1 cellular context compared by ENCODE assay signal in the genomic region with DNA sequence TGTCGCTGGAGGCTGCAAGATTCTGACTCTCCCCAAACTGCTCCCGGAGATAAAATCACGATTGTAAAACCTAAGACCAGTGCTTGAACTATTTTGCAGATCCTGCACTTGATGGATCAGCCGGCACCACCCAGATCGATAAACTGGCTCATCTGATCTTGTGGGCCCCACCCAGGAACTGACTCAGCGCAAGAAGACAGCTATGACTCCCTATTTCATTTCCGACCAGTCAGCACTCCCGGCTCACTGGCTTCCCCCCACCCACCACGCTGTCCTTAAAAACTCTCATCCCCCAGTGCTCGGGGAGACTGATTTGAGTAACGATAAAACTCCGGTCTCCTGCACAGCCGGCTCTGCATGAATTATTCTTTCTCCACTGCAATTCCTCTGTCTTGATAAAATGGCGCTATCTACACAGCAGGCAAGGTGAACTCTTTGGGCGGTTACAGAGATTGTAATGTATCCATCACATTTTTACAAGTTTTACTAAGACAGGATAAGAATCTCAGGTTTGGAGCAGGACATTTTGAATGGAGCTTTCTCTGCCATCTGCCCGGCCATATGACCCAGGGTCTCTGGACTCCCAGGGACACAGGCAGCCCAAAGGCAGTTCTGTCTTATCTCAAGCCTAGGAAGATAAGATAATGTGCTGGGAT.
TF ChIP-seq lines count a peak whose summit lies in the region.

No MANE protein-coding gene starts in this region.

TF ChIP-seq in K562, 482 proteins besides CTCF, POLR2A, EP300 and RAD21 (continued from another document and continues in another):
- TF ChIP-seq BHLHE40 (IDR thresholded peaks at IDR 0.05; ENCODE audit: low read length): 0 out of 2 replicates have a peak, but pooled peaks have one; percentile 12
- TF ChIP-seq ZBTB8A (IDR thresholded peaks at IDR 0.05; ENCODE audit: partially characterized antibody): no peak
- no peak for TF ChIP-seq CHD1 (IDR thresholded peaks at IDR 0.05; ENCODE audit: low read length)
- TF ChIP-seq, protein P1, sequence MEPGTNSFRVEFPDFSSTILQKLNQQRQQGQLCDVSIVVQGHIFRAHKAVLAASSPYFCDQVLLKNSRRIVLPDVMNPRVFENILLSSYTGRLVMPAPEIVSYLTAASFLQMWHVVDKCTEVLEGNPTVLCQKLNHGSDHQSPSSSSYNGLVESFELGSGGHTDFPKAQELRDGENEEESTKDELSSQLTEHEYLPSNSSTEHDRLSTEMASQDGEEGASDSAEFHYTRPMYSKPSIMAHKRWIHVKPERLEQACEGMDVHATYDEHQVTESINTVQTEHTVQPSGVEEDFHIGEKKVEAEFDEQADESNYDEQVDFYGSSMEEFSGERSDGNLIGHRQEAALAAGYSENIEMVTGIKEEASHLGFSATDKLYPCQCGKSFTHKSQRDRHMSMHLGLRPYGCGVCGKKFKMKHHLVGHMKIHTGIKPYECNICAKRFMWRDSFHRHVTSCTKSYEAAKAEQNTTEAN (CRISPR knock-in tag; IDR thresholded peaks at IDR 0.05): no peak
- TF ChIP-seq BMI1 (IDR thresholded peaks at IDR 0.05; ENCODE audit: low read length): no peak
- TF ChIP-seq NFIX (CRISPR knock-in tag; IDR thresholded peaks at IDR 0.05; ENCODE audit: low read depth): no peak
- TF ChIP-seq CREM (IDR thresholded peaks at IDR 0.05; ENCODE audit: low read depth): peak; percentile 59
- TF ChIP-seq TFAM (CRISPR knock-in tag; conservative IDR thresholded peaks at IDR 0.05): no peak
- no peak for TF ChIP-seq ZKSCAN8 (CRISPR knock-in tag; IDR thresholded peaks at IDR 0.05)
- no peak for TF ChIP-seq PRMT5 (CRISPR knock-in tag; IDR thresholded peaks at IDR 0.05)
- no peak for TF ChIP-seq NCOA6 (IDR thresholded peaks at IDR 0.05)
- TF ChIP-seq, protein P2, sequence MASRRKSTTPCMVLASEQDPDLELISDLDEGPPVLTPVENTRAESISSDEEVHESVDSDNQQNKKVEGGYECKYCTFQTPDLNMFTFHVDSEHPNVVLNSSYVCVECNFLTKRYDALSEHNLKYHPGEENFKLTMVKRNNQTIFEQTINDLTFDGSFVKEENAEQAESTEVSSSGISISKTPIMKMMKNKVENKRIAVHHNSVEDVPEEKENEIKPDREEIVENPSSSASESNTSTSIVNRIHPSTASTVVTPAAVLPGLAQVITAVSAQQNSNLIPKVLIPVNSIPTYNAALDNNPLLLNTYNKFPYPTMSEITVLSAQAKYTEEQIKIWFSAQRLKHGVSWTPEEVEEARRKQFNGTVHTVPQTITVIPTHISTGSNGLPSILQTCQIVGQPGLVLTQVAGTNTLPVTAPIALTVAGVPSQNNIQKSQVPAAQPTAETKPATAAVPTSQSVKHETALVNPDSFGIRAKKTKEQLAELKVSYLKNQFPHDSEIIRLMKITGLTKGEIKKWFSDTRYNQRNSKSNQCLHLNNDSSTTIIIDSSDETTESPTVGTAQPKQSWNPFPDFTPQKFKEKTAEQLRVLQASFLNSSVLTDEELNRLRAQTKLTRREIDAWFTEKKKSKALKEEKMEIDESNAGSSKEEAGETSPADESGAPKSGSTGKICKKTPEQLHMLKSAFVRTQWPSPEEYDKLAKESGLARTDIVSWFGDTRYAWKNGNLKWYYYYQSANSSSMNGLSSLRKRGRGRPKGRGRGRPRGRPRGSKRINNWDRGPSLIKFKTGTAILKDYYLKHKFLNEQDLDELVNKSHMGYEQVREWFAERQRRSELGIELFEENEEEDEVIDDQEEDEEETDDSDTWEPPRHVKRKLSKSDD (conservative IDR thresholded peaks at IDR 0.05; ENCODE audit: low read length): no peak
- no peak for TF ChIP-seq XRCC4 (IDR thresholded peaks at IDR 0.05; ENCODE audit: extremely low read depth, insufficient read depth, insufficient read length)
- no peak for TF ChIP-seq HSF4 (CRISPR knock-in tag; IDR thresholded peaks at IDR 0.05; ENCODE audit: borderline replicate concordance)
- peak; percentile 85; the same call in 1 of the 2 replicates for TF ChIP-seq NCOA1 (IDR thresholded peaks at IDR 0.05; ENCODE audit: low read depth)
- peak; percentile 86 for TF ChIP-seq GATAD2B (IDR thresholded peaks at IDR 0.05; ENCODE audit: borderline replicate concordance)
- no peak for TF ChIP-seq HNRNPL (IDR thresholded peaks at IDR 0.05; ENCODE audit: low read depth, low read length)
- no peak for TF ChIP-seq ZNF644 (tag; IDR thresholded peaks at IDR 0.05; ENCODE audit: low read depth)
- TF ChIP-seq ZFPM2 (CRISPR knock-in tag; IDR thresholded peaks at IDR 0.05): no peak
- no peak for TF ChIP-seq TAF7 (tag; IDR thresholded peaks at IDR 0.05)
- TF ChIP-seq ATF1 (CRISPR knock-in tag; IDR thresholded peaks at IDR 0.05): no peak
- TF ChIP-seq ATF1 (tag; IDR thresholded peaks at IDR 0.05): peak; percentile 72
- no peak for TF ChIP-seq RBM15 (IDR thresholded peaks at IDR 0.05; ENCODE audit: insufficient read depth, low read length)
- peak; percentile 81 for TF ChIP-seq POLR2H (tag; IDR thresholded peaks at IDR 0.05; ENCODE audit: low read depth)
- TF ChIP-seq NR1H2 (CRISPR knock-in tag; IDR thresholded peaks at IDR 0.05): no peak
- peak; percentile 9; the same call in 1 of the 2 replicates for TF ChIP-seq CXXC5 (CRISPR knock-in tag; IDR thresholded peaks at IDR 0.05)
- no peak for TF ChIP-seq NR2F6 (CRISPR knock-in tag; IDR thresholded peaks at IDR 0.05)
- peak; percentile 83 for TF ChIP-seq BCOR (IDR thresholded peaks at IDR 0.05)
- TF ChIP-seq SIX5 (IDR thresholded peaks at IDR 0.05; ENCODE audit: borderline replicate concordance in 1 of 2, insufficient read depth in 1 of 2, low read depth in 1 of 2, low read length in 2 of 2): no peak
- TF ChIP-seq, protein P3, sequence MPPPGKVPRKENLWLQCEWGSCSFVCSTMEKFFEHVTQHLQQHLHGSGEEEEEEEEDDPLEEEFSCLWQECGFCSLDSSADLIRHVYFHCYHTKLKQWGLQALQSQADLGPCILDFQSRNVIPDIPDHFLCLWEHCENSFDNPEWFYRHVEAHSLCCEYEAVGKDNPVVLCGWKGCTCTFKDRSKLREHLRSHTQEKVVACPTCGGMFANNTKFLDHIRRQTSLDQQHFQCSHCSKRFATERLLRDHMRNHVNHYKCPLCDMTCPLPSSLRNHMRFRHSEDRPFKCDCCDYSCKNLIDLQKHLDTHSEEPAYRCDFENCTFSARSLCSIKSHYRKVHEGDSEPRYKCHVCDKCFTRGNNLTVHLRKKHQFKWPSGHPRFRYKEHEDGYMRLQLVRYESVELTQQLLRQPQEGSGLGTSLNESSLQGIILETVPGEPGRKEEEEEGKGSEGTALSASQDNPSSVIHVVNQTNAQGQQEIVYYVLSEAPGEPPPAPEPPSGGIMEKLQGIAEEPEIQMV (tag; conservative IDR thresholded peaks at IDR 0.05; ENCODE audit: low read depth): no peak
- TF ChIP-seq, protein P4, sequence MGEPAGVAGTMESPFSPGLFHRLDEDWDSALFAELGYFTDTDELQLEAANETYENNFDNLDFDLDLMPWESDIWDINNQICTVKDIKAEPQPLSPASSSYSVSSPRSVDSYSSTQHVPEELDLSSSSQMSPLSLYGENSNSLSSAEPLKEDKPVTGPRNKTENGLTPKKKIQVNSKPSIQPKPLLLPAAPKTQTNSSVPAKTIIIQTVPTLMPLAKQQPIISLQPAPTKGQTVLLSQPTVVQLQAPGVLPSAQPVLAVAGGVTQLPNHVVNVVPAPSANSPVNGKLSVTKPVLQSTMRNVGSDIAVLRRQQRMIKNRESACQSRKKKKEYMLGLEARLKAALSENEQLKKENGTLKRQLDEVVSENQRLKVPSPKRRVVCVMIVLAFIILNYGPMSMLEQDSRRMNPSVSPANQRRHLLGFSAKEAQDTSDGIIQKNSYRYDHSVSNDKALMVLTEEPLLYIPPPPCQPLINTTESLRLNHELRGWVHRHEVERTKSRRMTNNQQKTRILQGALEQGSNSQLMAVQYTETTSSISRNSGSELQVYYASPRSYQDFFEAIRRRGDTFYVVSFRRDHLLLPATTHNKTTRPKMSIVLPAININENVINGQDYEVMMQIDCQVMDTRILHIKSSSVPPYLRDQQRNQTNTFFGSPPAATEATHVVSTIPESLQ (CRISPR knock-in tag; IDR thresholded peaks at IDR 0.05): no peak
- TF ChIP-seq, protein P5, sequence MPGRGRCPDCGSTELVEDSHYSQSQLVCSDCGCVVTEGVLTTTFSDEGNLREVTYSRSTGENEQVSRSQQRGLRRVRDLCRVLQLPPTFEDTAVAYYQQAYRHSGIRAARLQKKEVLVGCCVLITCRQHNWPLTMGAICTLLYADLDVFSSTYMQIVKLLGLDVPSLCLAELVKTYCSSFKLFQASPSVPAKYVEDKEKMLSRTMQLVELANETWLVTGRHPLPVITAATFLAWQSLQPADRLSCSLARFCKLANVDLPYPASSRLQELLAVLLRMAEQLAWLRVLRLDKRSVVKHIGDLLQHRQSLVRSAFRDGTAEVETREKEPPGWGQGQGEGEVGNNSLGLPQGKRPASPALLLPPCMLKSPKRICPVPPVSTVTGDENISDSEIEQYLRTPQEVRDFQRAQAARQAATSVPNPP (IDR thresholded peaks at IDR 0.05; ENCODE audit: borderline replicate concordance, insufficient read depth, insufficient read length): no peak
- TF ChIP-seq NFYB (IDR thresholded peaks at IDR 0.05; ENCODE audit: extremely low read depth, insufficient read length): no peak
- no peak for TF ChIP-seq SNRNP70 (optimal IDR thresholded peaks at IDR 0.05; ENCODE audit: low read depth, low read length)
- TF ChIP-seq, protein P6, sequence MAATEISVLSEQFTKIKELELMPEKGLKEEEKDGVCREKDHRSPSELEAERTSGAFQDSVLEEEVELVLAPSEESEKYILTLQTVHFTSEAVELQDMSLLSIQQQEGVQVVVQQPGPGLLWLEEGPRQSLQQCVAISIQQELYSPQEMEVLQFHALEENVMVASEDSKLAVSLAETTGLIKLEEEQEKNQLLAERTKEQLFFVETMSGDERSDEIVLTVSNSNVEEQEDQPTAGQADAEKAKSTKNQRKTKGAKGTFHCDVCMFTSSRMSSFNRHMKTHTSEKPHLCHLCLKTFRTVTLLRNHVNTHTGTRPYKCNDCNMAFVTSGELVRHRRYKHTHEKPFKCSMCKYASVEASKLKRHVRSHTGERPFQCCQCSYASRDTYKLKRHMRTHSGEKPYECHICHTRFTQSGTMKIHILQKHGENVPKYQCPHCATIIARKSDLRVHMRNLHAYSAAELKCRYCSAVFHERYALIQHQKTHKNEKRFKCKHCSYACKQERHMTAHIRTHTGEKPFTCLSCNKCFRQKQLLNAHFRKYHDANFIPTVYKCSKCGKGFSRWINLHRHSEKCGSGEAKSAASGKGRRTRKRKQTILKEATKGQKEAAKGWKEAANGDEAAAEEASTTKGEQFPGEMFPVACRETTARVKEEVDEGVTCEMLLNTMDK (IDR thresholded peaks at IDR 0.05; ENCODE audit: borderline replicate concordance, insufficient read depth, low read depth, low read length, poor library complexity, severe bottlenecking): no peak
- no peak for TF ChIP-seq CAMTA2 (CRISPR knock-in tag; conservative IDR thresholded peaks at IDR 0.05)
- TF ChIP-seq ZNF589 (CRISPR knock-in tag; IDR thresholded peaks at IDR 0.05; ENCODE audit: low read depth): no peak
- TF ChIP-seq HOXB6 (CRISPR knock-in tag; IDR thresholded peaks at IDR 0.05; ENCODE audit: borderline replicate concordance): no peak
- TF ChIP-seq IFI16 (CRISPR knock-in tag; IDR thresholded peaks at IDR 0.05): no peak
- no peak for TF ChIP-seq ZNF133 (CRISPR knock-in tag; IDR thresholded peaks at IDR 0.05)
- TF ChIP-seq EWSR1 (IDR thresholded peaks at IDR 0.05; ENCODE audit: borderline replicate concordance, low read depth, partially characterized antibody): no peak
- peak; percentile 62; the same call in 1 of the 2 replicates for TF ChIP-seq NFRKB (IDR thresholded peaks at IDR 0.05; ENCODE audit: low read depth)
- TF ChIP-seq, protein P7, sequence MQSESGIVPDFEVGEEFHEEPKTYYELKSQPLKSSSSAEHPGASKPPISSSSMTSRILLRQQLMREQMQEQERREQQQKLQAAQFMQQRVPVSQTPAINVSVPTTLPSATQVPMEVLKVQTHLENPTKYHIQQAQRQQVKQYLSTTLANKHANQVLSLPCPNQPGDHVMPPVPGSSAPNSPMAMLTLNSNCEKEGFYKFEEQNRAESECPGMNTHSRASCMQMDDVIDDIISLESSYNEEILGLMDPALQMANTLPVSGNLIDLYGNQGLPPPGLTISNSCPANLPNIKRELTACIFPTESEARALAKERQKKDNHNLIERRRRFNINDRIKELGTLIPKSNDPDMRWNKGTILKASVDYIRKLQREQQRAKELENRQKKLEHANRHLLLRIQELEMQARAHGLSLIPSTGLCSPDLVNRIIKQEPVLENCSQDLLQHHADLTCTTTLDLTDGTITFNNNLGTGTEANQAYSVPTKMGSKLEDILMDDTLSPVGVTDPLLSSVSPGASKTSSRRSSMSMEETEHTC (IDR thresholded peaks at IDR 0.05): no peak; the same call in 1 of the 2 replicates
- TF ChIP-seq TAF15 (IDR thresholded peaks at IDR 0.05; ENCODE audit: low read depth, low read length): no peak
- TF ChIP-seq GATA2 (CRISPR knock-in tag; IDR thresholded peaks at IDR 0.05): peak; percentile 85
- no peak for TF ChIP-seq NCOA4 (IDR thresholded peaks at IDR 0.05; ENCODE audit: partially characterized antibody)
- peak; percentile 86 for TF ChIP-seq MAFK (IDR thresholded peaks at IDR 0.05; ENCODE audit: low read length)
- no peak for TF ChIP-seq SMAD3 (CRISPR knock-in tag; conservative IDR thresholded peaks at IDR 0.05)
- TF ChIP-seq ELF2 (CRISPR knock-in tag; IDR thresholded peaks at IDR 0.05): no peak
- TF ChIP-seq, protein P8, sequence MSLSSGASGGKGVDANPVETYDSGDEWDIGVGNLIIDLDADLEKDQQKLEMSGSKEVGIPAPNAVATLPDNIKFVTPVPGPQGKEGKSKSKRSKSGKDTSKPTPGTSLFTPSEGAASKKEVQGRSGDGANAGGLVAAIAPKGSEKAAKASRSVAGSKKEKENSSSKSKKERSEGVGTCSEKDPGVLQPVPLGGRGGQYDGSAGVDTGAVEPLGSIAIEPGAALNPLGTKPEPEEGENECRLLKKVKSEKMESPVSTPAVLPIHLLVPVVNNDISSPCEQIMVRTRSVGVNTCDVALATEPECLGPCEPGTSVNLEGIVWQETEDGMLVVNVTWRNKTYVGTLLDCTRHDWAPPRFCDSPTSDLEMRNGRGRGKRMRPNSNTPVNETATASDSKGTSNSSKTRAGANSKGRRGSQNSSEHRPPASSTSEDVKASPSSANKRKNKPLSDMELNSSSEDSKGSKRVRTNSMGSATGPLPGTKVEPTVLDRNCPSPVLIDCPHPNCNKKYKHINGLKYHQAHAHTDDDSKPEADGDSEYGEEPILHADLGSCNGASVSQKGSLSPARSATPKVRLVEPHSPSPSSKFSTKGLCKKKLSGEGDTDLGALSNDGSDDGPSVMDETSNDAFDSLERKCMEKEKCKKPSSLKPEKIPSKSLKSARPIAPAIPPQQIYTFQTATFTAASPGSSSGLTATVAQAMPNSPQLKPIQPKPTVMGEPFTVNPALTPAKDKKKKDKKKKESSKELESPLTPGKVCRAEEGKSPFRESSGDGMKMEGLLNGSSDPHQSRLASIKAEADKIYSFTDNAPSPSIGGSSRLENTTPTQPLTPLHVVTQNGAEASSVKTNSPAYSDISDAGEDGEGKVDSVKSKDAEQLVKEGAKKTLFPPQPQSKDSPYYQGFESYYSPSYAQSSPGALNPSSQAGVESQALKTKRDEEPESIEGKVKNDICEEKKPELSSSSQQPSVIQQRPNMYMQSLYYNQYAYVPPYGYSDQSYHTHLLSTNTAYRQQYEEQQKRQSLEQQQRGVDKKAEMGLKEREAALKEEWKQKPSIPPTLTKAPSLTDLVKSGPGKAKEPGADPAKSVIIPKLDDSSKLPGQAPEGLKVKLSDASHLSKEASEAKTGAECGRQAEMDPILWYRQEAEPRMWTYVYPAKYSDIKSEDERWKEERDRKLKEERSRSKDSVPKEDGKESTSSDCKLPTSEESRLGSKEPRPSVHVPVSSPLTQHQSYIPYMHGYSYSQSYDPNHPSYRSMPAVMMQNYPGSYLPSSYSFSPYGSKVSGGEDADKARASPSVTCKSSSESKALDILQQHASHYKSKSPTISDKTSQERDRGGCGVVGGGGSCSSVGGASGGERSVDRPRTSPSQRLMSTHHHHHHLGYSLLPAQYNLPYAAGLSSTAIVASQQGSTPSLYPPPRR (CRISPR knock-in tag; IDR thresholded peaks at IDR 0.05; ENCODE audit: borderline replicate concordance): no peak
